In the genomic region with DNA sequence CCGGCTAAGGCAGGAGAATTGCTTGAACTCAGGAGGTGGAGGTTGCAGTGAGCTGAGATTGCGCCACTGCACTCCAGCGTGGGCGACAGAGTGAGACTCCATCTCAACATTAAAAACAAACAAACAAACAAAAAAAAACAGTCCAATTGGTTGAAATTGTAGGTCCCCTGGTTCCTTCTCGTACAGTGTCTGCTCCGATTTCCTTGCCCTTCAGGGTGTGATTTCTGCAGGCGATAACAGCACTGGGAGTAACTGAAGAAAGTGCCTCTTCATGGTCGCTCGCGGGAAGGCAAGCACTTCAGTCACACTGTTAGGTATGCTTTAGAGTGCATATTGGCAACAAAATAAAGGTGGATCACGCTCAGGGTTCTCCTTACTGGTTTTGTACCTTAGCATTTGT, we compare ENCODE assay signal across 1 cellular context.
TF ChIP-seq lines count a peak whose summit lies in the region.

No MANE protein-coding gene starts in this region.

TF ChIP-seq in HepG2, 621 proteins besides CTCF, POLR2A, EP300 and RAD21:
- TF ChIP-seq NFYC (CRISPR knock-in tag; IDR thresholded peaks at IDR 0.05) (no peak), ZIK1 (CRISPR knock-in tag; IDR thresholded peaks at IDR 0.05; ENCODE audit: borderline replicate concordance, low read depth) (no peak), EEA1 (CRISPR knock-in tag; IDR thresholded peaks at IDR 0.05; ENCODE audit: borderline replicate concordance) (no peak), ZNF83 (CRISPR knock-in tag; IDR thresholded peaks at IDR 0.05; ENCODE audit: borderline replicate concordance) (no peak), EED (CRISPR knock-in tag; IDR thresholded peaks at IDR 0.05) (no peak), CEBPG (CRISPR knock-in tag; IDR thresholded peaks at IDR 0.05) (0 out of 2 replicates have a peak, but pooled peaks have one; percentile 25)
